Comparison of ENCODE assay signal across 23 cellular contexts in the genomic region with DNA sequence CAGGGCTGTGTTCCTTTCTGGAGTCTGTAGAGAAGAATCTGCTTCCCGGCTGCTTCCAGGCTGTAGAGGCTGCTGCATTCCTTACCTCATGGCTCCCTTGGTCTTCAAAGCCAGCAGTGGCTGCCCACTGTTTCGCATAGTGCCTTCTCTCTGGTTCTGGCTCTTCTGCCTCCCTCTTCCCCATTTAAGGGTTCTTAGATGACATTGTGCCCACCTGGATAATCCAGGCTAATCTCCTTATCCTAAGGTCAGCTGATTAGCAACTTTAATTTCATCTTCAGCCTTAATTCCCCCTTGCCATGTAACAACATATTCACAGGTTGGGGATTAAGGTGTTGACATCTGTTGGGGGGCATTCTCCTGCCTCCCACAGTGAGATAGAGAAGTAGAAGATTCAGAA.
A peak's percentile ranks its signal among the peaks of the same experiment; 100 is the strongest.
DNase-seq lines count a peak whose midpoint lies in the region; ATAC-seq, FAIRE-seq and TF ChIP-seq lines count a peak whose summit lies in the region.
"Had no signal": no experiment of that assay in that cellular context is flagged by ENCODE, and none has a peak within 500 bp of the region (broad histone marks: within the 10 kb centered on the region; RNA-seq: fewer than 3 reads in every experiment).

No MANE protein-coding gene starts in this region.

- no peak overlapping the region for H2BK120ac ChIP-seq in mesendoderm (ENCODE audit: low read depth, low read length)

- no peak overlapping the region for H4K8ac ChIP-seq in mesendoderm (ENCODE audit: low read depth, low read length)

- no peak overlapping the region for H4K5ac ChIP-seq in mesendoderm (ENCODE audit: low read length)

- H3K18ac ChIP-seq in mesendoderm (ENCODE audit: low read length), result no peak overlapping the region

- H3K23ac ChIP-seq in mesendoderm (ENCODE audit: low read length), result no peak overlapping the region

- no peak overlapping the region for H3K9ac ChIP-seq in mesendoderm (ENCODE audit: low read length)
- H3K9ac ChIP-seq: BLaER1 treated with 17β-estradiol and CSF1 and Interleukin-3, amounts not matched to agents 10 nM and 100 nM; GM23248 had no signal

- DNase-seq in D721Med (ENCODE audit: insufficient read length, low spot score) (no peak), NCI-H524 (lab: John Stamatoyannopoulos, UW) (peak; percentile 86 to 93), NCI-H82 treated with DMSO at 0.1 percent for 48 hours (lab: John Stamatoyannopoulos, UW; ENCODE audit: unreplicated experiment) (peak; percentile 82), mesendoderm (peak; percentile 58), activated gamma-delta T cell treated with Interleukin-2 at 50 U/mL for 16 hours (no peak), globus pallidus (ENCODE audit: low spot score) (no peak)
- DNase-seq: 8988T; ACHN; AML-193; BE2C; CD4-positive, alpha-beta T cell; CD8-positive, alpha-beta memory T cell; DMS153; DND-41; GM23248; H9 had no signal

- FAIRE-seq in D721Med (lab: Jason Lieb, UNC), result peak; percentile 74
- FAIRE-seq: A549, G401.6, GM12892, GM19239 had no signal

- no peak overlapping the region for H3K4me2 ChIP-seq in mesendoderm (ENCODE audit: low read length)
- H3K4me2 ChIP-seq: A549; BLaER1 treated with 17β-estradiol and CSF1 and Interleukin-3, amounts not matched to agents 10 nM and 100 nM had no signal

- no peak overlapping the region for H2BK15ac ChIP-seq in mesendoderm (replicated peaks; ENCODE audit: low read depth)

- H3K27me3 ChIP-seq in mesendoderm (ENCODE audit: insufficient read depth, low read length, poor library complexity), result no peaks in the 10 kb centered on the region
- H3K27me3 ChIP-seq: BE2C; BLaER1 treated with 17β-estradiol and CSF1 and Interleukin-3, amounts not matched to agents 10 nM and 100 nM had no signal

- ATAC-seq in HG03045 (IDR thresholded peaks at IDR 0.05; ENCODE audit: unreplicated experiment), result no peak
- ATAC-seq: A549, HCT116 had no signal

- H3K4me1 ChIP-seq in mesendoderm (ENCODE audit: control insufficient read depth, low read depth, low read length), result no peaks in the 10 kb centered on the region
- H3K4me1 ChIP-seq: A549; BE2C; BLaER1 treated with 17β-estradiol and CSF1 and Interleukin-3, amounts not matched to agents 10 nM and 100 nM had no signal

- H3K27ac ChIP-seq in mesendoderm (ENCODE audit: low read depth, low read length), result no peak overlapping the region
- H3K27ac ChIP-seq: A549; BLaER1 treated with 17β-estradiol and CSF1 and Interleukin-3, amounts not matched to agents 10 nM and 100 nM; GM23248 had no signal

- H3K79me1 ChIP-seq in mesendoderm (ENCODE audit: low read length), result no peaks in the 10 kb centered on the region

- no peak overlapping the region for H2AK5ac ChIP-seq in mesendoderm (ENCODE audit: low read length)

- H3K4ac ChIP-seq in mesendoderm (ENCODE audit: low read depth, low read length), result no peak overlapping the region

- no peaks in the 10 kb centered on the region for H3K36me3 ChIP-seq in mesendoderm (ENCODE audit: control insufficient read depth, insufficient read depth, low read length)
- H3K36me3 ChIP-seq: BE2C; BLaER1 treated with 17β-estradiol and CSF1 and Interleukin-3, amounts not matched to agents 10 nM and 100 nM had no signal

- TF ChIP-seq CTCF in D721Med (IDR thresholded peaks at IDR 0.05; ENCODE audit: insufficient read depth, missing control alignments), result no peak

- no peaks in the 10 kb centered on the region for H3K79me2 ChIP-seq in mesendoderm (ENCODE audit: control insufficient read depth, insufficient read depth, low read length)

- WGBS in mesendoderm (ENCODE audit: extremely low coverage, insufficient coverage, low lambda C conversion rate), result no CpG with 5 or more reads among the region's 2 CpGs

- H3K4me3 ChIP-seq in mesendoderm (ENCODE audit: low read length), result no peak overlapping the region
- H3K4me3 ChIP-seq: A549; BLaER1 treated with 17β-estradiol and CSF1 and Interleukin-3, amounts not matched to agents 10 nM and 100 nM; GM23248 had no signal

- H3K56ac ChIP-seq in mesendoderm (ENCODE audit: low read length), result no peak overlapping the region

- H2BK5ac ChIP-seq in mesendoderm (ENCODE audit: low read length), result no peak overlapping the region

Comparison
In these comparisons a context has a peak if more than half of its experiments do, and no peak if none do; other contexts are left out.
1. DNase-seq: peak in NCI-H524 (2 of 2), NCI-H82 treated with DMSO at 0.1 percent for 48 hours (single experiment) and mesendoderm (single experiment); none in D721Med (single experiment), activated gamma-delta T cell treated with Interleukin-2 at 50 U/mL for 16 hours (single experiment) and globus pallidus (single experiment).